ENCODE assay signal across 16 cellular contexts in the genomic region with DNA sequence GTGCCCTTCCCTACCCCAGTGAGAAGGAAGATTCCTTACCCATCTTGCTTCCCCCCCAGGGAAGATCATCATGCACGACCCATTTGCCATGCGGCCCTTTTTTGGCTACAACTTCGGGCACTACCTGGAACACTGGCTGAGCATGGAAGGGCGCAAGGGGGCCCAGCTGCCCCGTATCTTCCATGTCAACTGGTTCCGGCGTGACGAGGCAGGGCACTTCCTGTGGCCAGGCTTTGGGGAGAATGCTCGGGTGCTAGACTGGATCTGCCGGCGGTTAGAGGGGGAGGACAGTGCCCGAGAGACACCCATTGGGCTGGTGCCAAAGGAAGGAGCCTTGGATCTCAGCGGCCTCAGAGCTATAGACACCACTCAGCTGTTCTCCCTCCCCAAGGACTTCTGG. TPM values are rescaled to one million over a fixed set of nuclear protein-coding genes. Genes with fewer than 3 reads are reported as not detected.
DNase-seq lines count a peak whose midpoint lies in the region; ATAC-seq, FAIRE-seq and TF ChIP-seq lines count a peak whose summit lies in the region.
"Had no signal": no experiment of that assay in that cellular context is flagged by ENCODE, and none has a peak within 500 bp of the region (broad histone marks: within the 10 kb centered on the region; RNA-seq: fewer than 3 reads in every experiment).

No MANE protein-coding gene starts in this region.

- H3K4me2 ChIP-seq in astrocyte (ENCODE audit: low read length) (no peak overlapping the region), HepG2 (ENCODE audit: low read depth, low read length) (no peak overlapping the region)
- H3K4me2 ChIP-seq: KMS-11 had no signal

- H3K27me3 ChIP-seq in astrocyte (ENCODE audit: insufficient read depth, low read length) (no peaks in the 10 kb centered on the region), HepG2 (ENCODE audit: control insufficient read depth in 1 of 2, insufficient read depth in 2 of 2, low read length in 2 of 2) (no peaks in the 10 kb centered on the region), adrenal gland (no peaks in the 10 kb centered on the region)

- H3K4me3 ChIP-seq in astrocyte (ENCODE audit: insufficient read depth, low read depth, low read length), result no peak overlapping the region
- H3K4me3 ChIP-seq in HepG2 (replicated peaks in 1 of 3; ENCODE audit: insufficient read depth in 1 of 3, low read depth in 2 of 3, low read length in 3 of 3), result no peak overlapping the region
- H3K4me3 ChIP-seq in adrenal gland, result no peak overlapping the region

- H3K4me3 Mint-ChIP-seq in T-helper 1 cell treated with Interleukin-12 subunit alpha and Interleukin-12 subunit beta and Interleukin-4 antibody, amounts not matched to agents 30 μg/mL and 1 μg/mL, for 36 hours, result no peak overlapping the region
- no peak overlapping the region for H3K4me3 Mint-ChIP-seq in astrocyte (ENCODE audit: unreplicated experiment)
- no peak overlapping the region for H3K4me3 Mint-ChIP-seq in stimulated activated naive B cell treated with anti-CD40 and anti-IgM and Interleukin-4, amounts not matched to agents 10 μg/mL and 1 μg/mL and 100 μg/mL, for 72 hours
- H3K4me3 Mint-ChIP-seq: CD14-positive monocyte, H9 had no signal

- peaks cover 37% of the 10 kb centered on the region for H3K36me3 Mint-ChIP-seq in T-helper 1 cell treated with Interleukin-12 subunit alpha and Interleukin-12 subunit beta and Interleukin-4 antibody, amounts not matched to agents 30 μg/mL and 1 μg/mL, for 36 hours (ENCODE audit: low read depth)
- peaks cover 45% of the 10 kb centered on the region for H3K36me3 Mint-ChIP-seq in astrocyte (ENCODE audit: low read depth, unreplicated experiment)
- H3K36me3 Mint-ChIP-seq in stimulated activated naive B cell treated with anti-CD40 and anti-IgM and Interleukin-4, amounts not matched to agents 10 μg/mL and 1 μg/mL and 100 μg/mL, for 72 hours, result peaks cover 25 to 50% of the 10 kb centered on the region in 2 donors

- no peak for TF ChIP-seq EP300 in HepG2 (IDR thresholded peaks at IDR 0.05; ENCODE audit: low read depth in 2 of 2, low read length in 2 of 2)
- no peak for TF ChIP-seq EP300 in HepG2 (CRISPR knock-in tag; IDR thresholded peaks at IDR 0.05; ENCODE audit: borderline replicate concordance)

- peaks cover 14% of the 10 kb centered on the region for H3K4me1 Mint-ChIP-seq in T-helper 1 cell treated with Interleukin-12 subunit alpha and Interleukin-12 subunit beta and Interleukin-4 antibody, amounts not matched to agents 30 μg/mL and 1 μg/mL, for 36 hours (ENCODE audit: low read depth)
- peaks cover 2% of the 10 kb centered on the region for H3K4me1 Mint-ChIP-seq in astrocyte (ENCODE audit: low read depth, unreplicated experiment)
- H3K4me1 Mint-ChIP-seq in stimulated activated naive B cell treated with anti-CD40 and anti-IgM and Interleukin-4, amounts not matched to agents 10 μg/mL and 1 μg/mL and 100 μg/mL, for 72 hours, result peaks cover 9 to 14% of the 10 kb centered on the region in 2 donors
- H3K4me1 Mint-ChIP-seq: H9 had no signal

- BruUV-seq in HepG2 (replicated peaks; lab: Mats Ljungman, UMichigan), result no TSS peak

- TF ChIP-seq RAD21 in HepG2 (CRISPR knock-in tag; IDR thresholded peaks at IDR 0.05), result no peak

- DNase-seq in T-helper 1 cell, result no peak
- DNase-seq in astrocyte (ENCODE audit: low read depth), result no peak
- no peak for DNase-seq in HepG2 (ENCODE audit: low spot score)
- DNase-seq in stimulated activated naive B cell treated with anti-CD40 and anti-IgM and Interleukin-4, amounts not matched to agents 10 μg/mL and 1 μg/mL and 100 μg/mL, for 72 hours, result no peak
- DNase-seq in adrenal gland, result no peak
- DNase-seq: AML-193, DMS79 treated with DMSO at 0.1 percent for 48 hours, H9, NCI-H1417, NCI-H187, NCI-H2107, NCI-H510A had no signal

- H3K27ac ChIP-seq in astrocyte (ENCODE audit: low read depth, low read length), result no peak overlapping the region
- H3K27ac ChIP-seq in HepG2 (ENCODE audit: extremely low read length, insufficient read depth, low read length), result no peak overlapping the region
- H3K27ac ChIP-seq in adrenal gland, result no peak overlapping the region
- H3K27ac ChIP-seq: 22Rv1, KMS-11 had no signal

- no peaks in the 10 kb centered on the region for H4K20me1 ChIP-seq in astrocyte (ENCODE audit: insufficient read depth, low read length)
- H4K20me1 ChIP-seq in HepG2 (ENCODE audit: insufficient read depth, low read length), result no peaks in the 10 kb centered on the region

- POLR2A ChIA-PET in HepG2 (lab: Yijun Ruan, JAX), result interaction anchor here (0.8 to 11.8 kb wide), 8 partner anchors 8 to 97 kb away, joined by 3 to 594 read pairs (median 14); a partner anchor contains a TSS

- no peak for FAIRE-seq in astrocyte (lab: Jason Lieb, UNC)
- no peak for FAIRE-seq in HepG2 (lab: Jason Lieb, UNC)

- H3K4me1 ChIP-seq in astrocyte (ENCODE audit: insufficient read depth, low read length) (no peaks in the 10 kb centered on the region), HepG2 (ENCODE audit: insufficient read depth, low read length) (peaks cover 53% of the 10 kb centered on the region), adrenal gland (replicated peaks in 1 of 2) (peaks cover 0 to 12% of the 10 kb centered on the region in 2 donors)

- TF ChIP-seq POLR2A in HepG2 (IDR thresholded peaks at IDR 0.05; ENCODE audit: insufficient read depth in 1 of 2, low read depth in 2 of 2, low read length in 2 of 2), result no peak
- TF ChIP-seq POLR2A in adrenal gland (IDR thresholded peaks at IDR 0.05), result no peak

- WGBS in HepG2 (ENCODE audit: low lambda C conversion rate), result 97% methylated on average over 13 of the region's 13 CpGs
- 84 to 92% (median 86%) methylated on average over 7 to 13 of the region's 13 CpGs for WGBS in adrenal gland, 4 donors

- TF ChIP-seq CTCF in astrocyte (IDR thresholded peaks at IDR 0.05; ENCODE audit: insufficient read depth, low read depth, low read length), result no peak
- no peak for TF ChIP-seq CTCF in HepG2 (CRISPR knock-in tag; IDR thresholded peaks at IDR 0.05)
- TF ChIP-seq CTCF in adrenal gland (IDR thresholded peaks at IDR 0.05), result no peak

- intact Hi-C loops in HepG2 (cut with micrococcal nuclease; ENCODE audit: unreplicated experiment) (no loop called here), adrenal gland (cut with DNase I) (no loop called here)

- H3K9ac ChIP-seq in astrocyte (ENCODE audit: low read length) (no peak overlapping the region), HepG2 (ENCODE audit: insufficient read depth, low read depth, low read length) (no peak overlapping the region)
- H3K9ac ChIP-seq: KMS-11 had no signal

- H3K9me3 Mint-ChIP-seq in T-helper 1 cell treated with Interleukin-12 subunit alpha and Interleukin-12 subunit beta and Interleukin-4 antibody, amounts not matched to agents 30 μg/mL and 1 μg/mL, for 36 hours, result peaks cover 3% of the 10 kb centered on the region
- no peaks in the 10 kb centered on the region for H3K9me3 Mint-ChIP-seq in astrocyte (ENCODE audit: unreplicated experiment)
- peaks cover 0 to 4% of the 10 kb centered on the region in 2 donors for H3K9me3 Mint-ChIP-seq in stimulated activated naive B cell treated with anti-CD40 and anti-IgM and Interleukin-4, amounts not matched to agents 10 μg/mL and 1 μg/mL and 100 μg/mL, for 72 hours

- ATAC-seq in HepG2, result no peak
- no peak for ATAC-seq in stimulated activated naive B cell treated with anti-CD40 and anti-IgM and Interleukin-4, amounts not matched to agents 10 μg/mL and 1 μg/mL and 100 μg/mL, for 72 hours (replicated peaks)

- H2AFZ ChIP-seq in astrocyte (ENCODE audit: low read depth, low read length) (no peak overlapping the region), HepG2 (ENCODE audit: low read length) (no peak overlapping the region)

- peak overlapping the region; percentile 29 for H3K27ac Mint-ChIP-seq in T-helper 1 cell treated with Interleukin-12 subunit alpha and Interleukin-12 subunit beta and Interleukin-4 antibody, amounts not matched to agents 30 μg/mL and 1 μg/mL, for 36 hours
- H3K27ac Mint-ChIP-seq in astrocyte (ENCODE audit: unreplicated experiment), result peak overlapping the region; percentile 69
- no peak overlapping the region for H3K27ac Mint-ChIP-seq in stimulated activated naive B cell treated with anti-CD40 and anti-IgM and Interleukin-4, amounts not matched to agents 10 μg/mL and 1 μg/mL and 100 μg/mL, for 72 hours
- H3K27ac Mint-ChIP-seq: H9 had no signal

- in situ Hi-C loops in HepG2 (cut with HindIII; ENCODE audit: extremely low pct_ligation_motif_present, low pct_unique_long_range_greater_than_20kb), result loop anchor here (25.0 kb wide), 1 partner anchor 1516 kb away; a partner anchor contains a TSS

- H3K9me3 ChIP-seq in astrocyte (ENCODE audit: insufficient read depth, low read depth, low read length) (no peaks in the 10 kb centered on the region), HepG2 (ENCODE audit: low read length) (no peaks in the 10 kb centered on the region; the same call in 1 of the 2 replicates), adrenal gland (replicated peaks in 1 of 3) (no peaks in the 10 kb centered on the region)

- no peaks in the 10 kb centered on the region for H3K27me3 Mint-ChIP-seq in T-helper 1 cell treated with Interleukin-12 subunit alpha and Interleukin-12 subunit beta and Interleukin-4 antibody, amounts not matched to agents 30 μg/mL and 1 μg/mL, for 36 hours (ENCODE audit: low read depth)
- no peaks in the 10 kb centered on the region for H3K27me3 Mint-ChIP-seq in astrocyte (ENCODE audit: low read depth, unreplicated experiment)
- no peaks in the 10 kb centered on the region for H3K27me3 Mint-ChIP-seq in stimulated activated naive B cell treated with anti-CD40 and anti-IgM and Interleukin-4, amounts not matched to agents 10 μg/mL and 1 μg/mL and 100 μg/mL, for 72 hours

- H3K79me2 ChIP-seq in astrocyte (ENCODE audit: insufficient read depth, low read length) (no peaks in the 10 kb centered on the region), HepG2 (ENCODE audit: insufficient read depth, low read length) (peaks cover 4% of the 10 kb centered on the region)

- H3K36me3 ChIP-seq in astrocyte (ENCODE audit: insufficient read depth, low read length), result no peaks in the 10 kb centered on the region
- peaks cover 34 to 50% of the 10 kb centered on the region in 2 experiments for H3K36me3 ChIP-seq in HepG2 (replicated peaks in 1 of 2; ENCODE audit: control insufficient read depth in 1 of 2, insufficient read depth in 2 of 2, low read length in 2 of 2)
- peaks cover 0 to 4% of the 10 kb centered on the region in 2 donors for H3K36me3 ChIP-seq in adrenal gland (replicated peaks in 1 of 2)

- CTCF ChIA-PET in HepG2 (lab: Yijun Ruan, JAX; ENCODE audit: low intra/inter-chr PET ratio, low total read pairs), result no interaction called here

RNA-seq across cellular contexts. Expression of a gene that starts 9.3 kb away (rescaled TPM):
- total RNA-seq in astrocyte, result 73.8 and 101 TPM in 2 replicates
- 118 and 129 TPM in 2 replicates for total RNA-seq in HepG2 (2016; rRNA removed; fragmentation: Illumina TruSeq; extraction: Trizol)
- 29.7 and 32.7 TPM in 2 replicates for total RNA-seq in HepG2 (2016; cell fraction: cytosol; rRNA removed; fragmentation: Illumina TruSeq; extraction: Trizol; ENCODE audit: low read depth)
- total RNA-seq in HepG2 (2016; cell fraction: insoluble cytoplasmic fraction; rRNA removed; fragmentation: Illumina TruSeq; extraction: Trizol), result 112 and 129 TPM in 2 replicates
- total RNA-seq in HepG2 (2016; cell fraction: membrane; rRNA removed; fragmentation: Illumina TruSeq; extraction: Trizol), result 38.2 and 39.1 TPM in 2 replicates
- 96.7 and 121 TPM in 2 replicates for total RNA-seq in HepG2 (2016; cell fraction: nucleus; rRNA removed; fragmentation: Illumina TruSeq; extraction: Trizol)
- polyA plus RNA-seq in HepG2 (2011; rRNA removed), result 272 and 316 TPM in 2 replicates
- 238 and 309 TPM in 2 replicates for polyA plus RNA-seq in HepG2 (2011; cell fraction: cytosol; rRNA removed)
- 309 TPM in 2 replicates for polyA plus RNA-seq in HepG2 (2011; cell fraction: nucleus; rRNA removed)
- polyA plus RNA-seq in HepG2 (2012), result 216 and 286 TPM in 2 replicates
- polyA plus RNA-seq in HepG2 (2016; cell fraction: cytosol; fragmentation: Illumina TruSeq; extraction: Trizol; ENCODE audit: low read depth), result 19.2 and 20.8 TPM in 2 replicates
- polyA plus RNA-seq in HepG2 (2016; cell fraction: insoluble cytoplasmic fraction; fragmentation: Illumina TruSeq; extraction: Trizol; ENCODE audit: low read depth), result 122 and 140 TPM in 2 replicates
- 27.1 and 31.0 TPM in 2 replicates for polyA plus RNA-seq in HepG2 (2016; cell fraction: membrane; fragmentation: Illumina TruSeq; extraction: Trizol; ENCODE audit: low read depth)
- polyA plus RNA-seq in HepG2 (2016; cell fraction: nucleus; fragmentation: Illumina TruSeq; extraction: Trizol; ENCODE audit: insufficient read depth, low read depth), result 172 and 175 TPM in 2 replicates
- polyA minus RNA-seq in HepG2 (2011; rRNA and poly(A)+ RNA removed; ENCODE audit: low replicate concordance), result 87.1 and 691 TPM in 2 replicates
- polyA minus RNA-seq in HepG2 (2011; cell fraction: cytosol; rRNA and poly(A)+ RNA removed), result 204 and 209 TPM in 2 replicates
- 128 and 158 TPM in 2 replicates for polyA minus RNA-seq in HepG2 (2011; cell fraction: nucleus; rRNA and poly(A)+ RNA removed)
- total RNA-seq in adrenal gland, result 10 to 100 TPM in 7 of 8 donors, 1 to 10 TPM in 1; 9.8 to 37.0 (median 20.0) TPM
- 10 to 100 TPM in 2 of 3 donors, 1 to 10 TPM in 1; 7.9 to 17.9 (median 10.5) TPM for polyA plus RNA-seq in adrenal gland

RNA-seq across cellular contexts. Expression of a gene that starts 11.1 kb away (rescaled TPM):
- total RNA-seq in astrocyte (26.9 and 27.1 TPM in 2 replicates), HepG2 (2016; rRNA removed; fragmentation: Illumina TruSeq; extraction: Trizol) (257 and 342 TPM in 2 replicates), adrenal gland (100 to 1,000 TPM in 7 of 8 donors, 10 to 100 TPM in 1; 88.9 to 401 (median 132) TPM)
- total RNA-seq in HepG2 (2016; cell fraction: cytosol; rRNA removed; fragmentation: Illumina TruSeq; extraction: Trizol; ENCODE audit: low read depth), result 34.1 and 39.6 TPM in 2 replicates
- 258 and 327 TPM in 2 replicates for total RNA-seq in HepG2 (2016; cell fraction: insoluble cytoplasmic fraction; rRNA removed; fragmentation: Illumina TruSeq; extraction: Trizol)
- 160 and 166 TPM in 2 replicates for total RNA-seq in HepG2 (2016; cell fraction: membrane; rRNA removed; fragmentation: Illumina TruSeq; extraction: Trizol)
- 174 and 191 TPM in 2 replicates for total RNA-seq in HepG2 (2016; cell fraction: nucleus; rRNA removed; fragmentation: Illumina TruSeq; extraction: Trizol)
- polyA plus RNA-seq in HepG2 (2011; rRNA removed) (150 and 176 TPM in 2 replicates), adrenal gland (10 to 100 TPM; 40.4 to 94.0 (median 42.3) TPM)
- 134 and 153 TPM in 2 replicates for polyA plus RNA-seq in HepG2 (2011; cell fraction: cytosol; rRNA removed)
- polyA plus RNA-seq in HepG2 (2011; cell fraction: nucleus; rRNA removed), result 221 and 233 TPM in 2 replicates
- 123 and 142 TPM in 2 replicates for polyA plus RNA-seq in HepG2 (2012)
- polyA plus RNA-seq in HepG2 (2016; cell fraction: cytosol; fragmentation: Illumina TruSeq; extraction: Trizol; ENCODE audit: low read depth), result 37.7 and 39.7 TPM in 2 replicates
- 251 and 268 TPM in 2 replicates for polyA plus RNA-seq in HepG2 (2016; cell fraction: insoluble cytoplasmic fraction; fragmentation: Illumina TruSeq; extraction: Trizol; ENCODE audit: low read depth)
- polyA plus RNA-seq in HepG2 (2016; cell fraction: membrane; fragmentation: Illumina TruSeq; extraction: Trizol; ENCODE audit: low read depth), result 114 and 116 TPM in 2 replicates
- 253 and 275 TPM in 2 replicates for polyA plus RNA-seq in HepG2 (2016; cell fraction: nucleus; fragmentation: Illumina TruSeq; extraction: Trizol; ENCODE audit: insufficient read depth, low read depth)
- 74.6 and 273 TPM in 2 replicates for polyA minus RNA-seq in HepG2 (2011; rRNA and poly(A)+ RNA removed; ENCODE audit: low replicate concordance)
- polyA minus RNA-seq in HepG2 (2011; cell fraction: cytosol; rRNA and poly(A)+ RNA removed), result 98.7 and 103 TPM in 2 replicates
- polyA minus RNA-seq in HepG2 (2011; cell fraction: nucleus; rRNA and poly(A)+ RNA removed), result 146 and 181 TPM in 2 replicates

RNA-seq across cellular contexts. Expression of a gene that starts 11.3 kb away (rescaled TPM):
- total RNA-seq in astrocyte (0.48 and 0.70 TPM in 2 replicates), HepG2 (2016; rRNA removed; fragmentation: Illumina TruSeq; extraction: Trizol) (4.7 and 5.2 TPM in 2 replicates), adrenal gland (10 to 100 TPM in 1 of 8 donors, 1 to 10 TPM in 7; 3.3 to 20.2 (median 4.9) TPM)
- 6.6 and 7.1 TPM in 2 replicates for total RNA-seq in HepG2 (2016; cell fraction: cytosol; rRNA removed; fragmentation: Illumina TruSeq; extraction: Trizol; ENCODE audit: low read depth)
- 4.7 and 5.6 TPM in 2 replicates for total RNA-seq in HepG2 (2016; cell fraction: insoluble cytoplasmic fraction; rRNA removed; fragmentation: Illumina TruSeq; extraction: Trizol)
- 9.2 and 10.6 TPM in 2 replicates for total RNA-seq in HepG2 (2016; cell fraction: membrane; rRNA removed; fragmentation: Illumina TruSeq; extraction: Trizol)
- total RNA-seq in HepG2 (2016; cell fraction: nucleus; rRNA removed; fragmentation: Illumina TruSeq; extraction: Trizol), result 3.4 and 5.1 TPM in 2 replicates
- polyA plus RNA-seq in HepG2 (2011; rRNA removed) (2.5 and 3.4 TPM in 2 replicates), adrenal gland (1 to 10 TPM; 2.2 to 3.5 (median 3.1) TPM)
- polyA plus RNA-seq in HepG2 (2011; cell fraction: cytosol; rRNA removed), result 2.9 and 5.2 TPM in 2 replicates
- polyA plus RNA-seq in HepG2 (2011; cell fraction: nucleus; rRNA removed), result 3.5 and 3.9 TPM in 2 replicates
- polyA plus RNA-seq in HepG2 (2012), result 2.2 and 2.5 TPM in 2 replicates
- 3.4 and 5.1 TPM in 2 replicates for polyA plus RNA-seq in HepG2 (2016; cell fraction: cytosol; fragmentation: Illumina TruSeq; extraction: Trizol; ENCODE audit: low read depth)
- polyA plus RNA-seq in HepG2 (2016; cell fraction: insoluble cytoplasmic fraction; fragmentation: Illumina TruSeq; extraction: Trizol; ENCODE audit: low read depth), result 4.5 and 4.7 TPM in 2 replicates
- polyA plus RNA-seq in HepG2 (2016; cell fraction: membrane; fragmentation: Illumina TruSeq; extraction: Trizol; ENCODE audit: low read depth), result 6.1 and 7.7 TPM in 2 replicates
- polyA plus RNA-seq in HepG2 (2016; cell fraction: nucleus; fragmentation: Illumina TruSeq; extraction: Trizol; ENCODE audit: insufficient read depth, low read depth), result 3.5 and 4.8 TPM in 2 replicates
- polyA minus RNA-seq in HepG2 (2011; rRNA and poly(A)+ RNA removed; ENCODE audit: low replicate concordance), result 0.58 and 9.0 TPM in 2 replicates
- 3.0 and 3.9 TPM in 2 replicates for polyA minus RNA-seq in HepG2 (2011; cell fraction: cytosol; rRNA and poly(A)+ RNA removed)
- 6.1 and 6.6 TPM in 2 replicates for polyA minus RNA-seq in HepG2 (2011; cell fraction: nucleus; rRNA and poly(A)+ RNA removed)

RNA-seq across cellular contexts. Expression of a gene that starts 27.0 kb away (rescaled TPM):
- 0.25 TPM in 1 of 2 replicates, not detected in the other for total RNA-seq in astrocyte
- total RNA-seq in HepG2 (2016; rRNA removed; fragmentation: Illumina TruSeq; extraction: Trizol), result 3.1 and 5.8 TPM in 2 replicates
- total RNA-seq in HepG2 (2016; cell fraction: cytosol; rRNA removed; fragmentation: Illumina TruSeq; extraction: Trizol; ENCODE audit: low read depth), result 2.1 and 4.3 TPM in 2 replicates
- total RNA-seq in HepG2 (2016; cell fraction: insoluble cytoplasmic fraction; rRNA removed; fragmentation: Illumina TruSeq; extraction: Trizol), result 4.0 and 5.2 TPM in 2 replicates
- total RNA-seq in HepG2 (2016; cell fraction: membrane; rRNA removed; fragmentation: Illumina TruSeq; extraction: Trizol), result 2.2 and 3.3 TPM in 2 replicates
- 4.1 and 5.6 TPM in 2 replicates for total RNA-seq in HepG2 (2016; cell fraction: nucleus; rRNA removed; fragmentation: Illumina TruSeq; extraction: Trizol)
- 2.7 and 3.6 TPM in 2 replicates for polyA plus RNA-seq in HepG2 (2011; rRNA removed)
- 2.3 and 4.4 TPM in 2 replicates for polyA plus RNA-seq in HepG2 (2011; cell fraction: cytosol; rRNA removed)
- polyA plus RNA-seq in HepG2 (2011; cell fraction: nucleus; rRNA removed), result 11.8 and 15.0 TPM in 2 replicates
- polyA plus RNA-seq in HepG2 (2012), result 2.5 and 2.7 TPM in 2 replicates
- polyA plus RNA-seq in HepG2 (2016; cell fraction: cytosol; fragmentation: Illumina TruSeq; extraction: Trizol; ENCODE audit: low read depth), result 3.0 and 3.4 TPM in 2 replicates
- 2.7 and 3.0 TPM in 2 replicates for polyA plus RNA-seq in HepG2 (2016; cell fraction: insoluble cytoplasmic fraction; fragmentation: Illumina TruSeq; extraction: Trizol; ENCODE audit: low read depth)
- polyA plus RNA-seq in HepG2 (2016; cell fraction: membrane; fragmentation: Illumina TruSeq; extraction: Trizol; ENCODE audit: low read depth), result 1.9 and 2.4 TPM in 2 replicates
- polyA plus RNA-seq in HepG2 (2016; cell fraction: nucleus; fragmentation: Illumina TruSeq; extraction: Trizol; ENCODE audit: insufficient read depth, low read depth), result 6.4 and 7.9 TPM in 2 replicates
- polyA minus RNA-seq in HepG2 (2011; rRNA and poly(A)+ RNA removed; ENCODE audit: low replicate concordance), result 1.6 and 7.9 TPM in 2 replicates
- 2.1 TPM in 2 replicates for polyA minus RNA-seq in HepG2 (2011; cell fraction: cytosol; rRNA and poly(A)+ RNA removed)
- polyA minus RNA-seq in HepG2 (2011; cell fraction: nucleus; rRNA and poly(A)+ RNA removed), result 3.9 and 4.2 TPM in 2 replicates
- total RNA-seq in adrenal gland, result 10 to 100 TPM in 3 of 8 donors, 1 to 10 TPM in 5; 6.5 to 14.5 (median 9.5) TPM
- polyA plus RNA-seq in adrenal gland, result 10 to 100 TPM in 2 of 3 donors, 1 to 10 TPM in 1; 4.6 to 25.7 (median 13.4) TPM
- polyA plus RNA-seq: CD14-positive monocyte had no signal

RNA-seq across cellular contexts. Expression of a gene that starts 32.1 kb away (rescaled TPM):
- total RNA-seq in astrocyte (not detected in 2 replicates), HepG2 (2016; rRNA removed; fragmentation: Illumina TruSeq; extraction: Trizol) (not detected in 2 replicates), adrenal gland (1 to 10 TPM in 1 of 8 donors, under 1 TPM in 1, not detected in 6; 0.97 to 1.4 TPM)
- total RNA-seq in HepG2 (2016; cell fraction: cytosol; rRNA removed; fragmentation: Illumina TruSeq; extraction: Trizol; ENCODE audit: low read depth), result not detected in 2 replicates
- not detected in 2 replicates for total RNA-seq in HepG2 (2016; cell fraction: insoluble cytoplasmic fraction; rRNA removed; fragmentation: Illumina TruSeq; extraction: Trizol)
- not detected in 2 replicates for total RNA-seq in HepG2 (2016; cell fraction: membrane; rRNA removed; fragmentation: Illumina TruSeq; extraction: Trizol)
- not detected in 2 replicates for total RNA-seq in HepG2 (2016; cell fraction: nucleus; rRNA removed; fragmentation: Illumina TruSeq; extraction: Trizol)
- polyA plus RNA-seq in HepG2 (2011; rRNA removed) (0.03 TPM in 1 of 2 replicates, not detected in the other), adrenal gland (under 1 TPM; 0.07 to 0.22 (median 0.16) TPM)
- not detected in 2 replicates for polyA plus RNA-seq in HepG2 (2011; cell fraction: cytosol; rRNA removed)
- polyA plus RNA-seq in HepG2 (2011; cell fraction: nucleus; rRNA removed), result 0.06 and 0.16 TPM in 2 replicates
- polyA plus RNA-seq in HepG2 (2012), result 0.05 TPM in 1 of 2 replicates, not detected in the other
- polyA plus RNA-seq in HepG2 (2016; cell fraction: cytosol; fragmentation: Illumina TruSeq; extraction: Trizol; ENCODE audit: low read depth), result not detected in 2 replicates
- polyA plus RNA-seq in HepG2 (2016; cell fraction: insoluble cytoplasmic fraction; fragmentation: Illumina TruSeq; extraction: Trizol; ENCODE audit: low read depth), result not detected in 2 replicates
- polyA plus RNA-seq in HepG2 (2016; cell fraction: membrane; fragmentation: Illumina TruSeq; extraction: Trizol; ENCODE audit: low read depth), result not detected in 2 replicates
- polyA plus RNA-seq in HepG2 (2016; cell fraction: nucleus; fragmentation: Illumina TruSeq; extraction: Trizol; ENCODE audit: insufficient read depth, low read depth), result not detected in 2 replicates
- polyA minus RNA-seq in HepG2 (2011; rRNA and poly(A)+ RNA removed; ENCODE audit: low replicate concordance), result 0.16 TPM in 1 of 2 replicates, not detected in the other
- polyA minus RNA-seq in HepG2 (2011; cell fraction: cytosol; rRNA and poly(A)+ RNA removed), result not detected in 2 replicates
- polyA minus RNA-seq in HepG2 (2011; cell fraction: nucleus; rRNA and poly(A)+ RNA removed), result not detected in 2 replicates
- total RNA-seq: H9 had no signal
- polyA plus RNA-seq: CD14-positive monocyte had no signal
